20 cellular contexts compared by ENCODE assay signal in the genomic region with DNA sequence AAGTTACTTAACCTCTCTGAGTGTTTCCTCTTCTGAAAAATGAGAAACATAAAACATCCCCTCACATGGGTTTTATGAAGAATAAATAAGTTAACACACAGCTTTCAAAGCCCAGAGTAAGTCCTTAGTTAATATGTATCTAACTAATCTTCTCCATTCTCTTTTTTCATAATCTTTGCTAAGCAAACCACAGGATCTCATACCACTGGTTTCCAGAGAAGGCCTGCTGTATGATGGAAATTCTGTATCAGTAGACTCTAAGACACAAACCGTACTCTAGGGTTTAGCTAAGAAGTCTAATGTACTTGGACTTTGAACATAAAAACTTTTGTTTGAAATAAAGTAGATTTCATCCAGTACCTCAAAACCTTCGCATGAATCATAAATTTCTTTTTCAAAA.
DNase-seq lines count a peak whose midpoint lies in the region; ATAC-seq and TF ChIP-seq lines count a peak whose summit lies in the region.
"Had no signal": no experiment of that assay in that cellular context is flagged by ENCODE, and none has a peak within 500 bp of the region (broad histone marks: within the 10 kb centered on the region; RNA-seq: fewer than 3 reads in every experiment).

No MANE protein-coding gene starts in this region.

- H3K4me3 Mint-ChIP-seq in activated CD8-positive, alpha-beta memory T cell treated with anti-CD3 and anti-CD28 coated beads, Interleukin-2, amount 10 ng/mL, durations not matched to agents 7 days and 5 days = no peak overlapping the region
- H3K4me3 Mint-ChIP-seq: B cell; CD4-positive, CD25-positive, alpha-beta regulatory T cell had no signal

- H3K4me3 ChIP-seq in AG10803 (ENCODE audit: low read length) (no peak overlapping the region), RWPE2 (ENCODE audit: severe bottlenecking) (no peak overlapping the region), skeletal muscle satellite cell (ENCODE audit: low read length) (no peak overlapping the region)
- H3K4me3 ChIP-seq: PC-9, SK-N-MC had no signal

- H3K36me3 Mint-ChIP-seq in activated CD8-positive, alpha-beta memory T cell treated with anti-CD3 and anti-CD28 coated beads, Interleukin-2, amount 10 ng/mL, durations not matched to agents 7 days and 5 days = no peaks in the 10 kb centered on the region
- H3K36me3 Mint-ChIP-seq: CD4-positive, CD25-positive, alpha-beta regulatory T cell had no signal

- H3K9me3 ChIP-seq in RWPE2 (ENCODE audit: severe bottlenecking) (no peaks in the 10 kb centered on the region), skeletal muscle satellite cell (replicated peaks; ENCODE audit: low read length) (no peaks in the 10 kb centered on the region)

- peak overlapping the region; percentile 45 for H3K27ac ChIP-seq in RWPE2 (ENCODE audit: poor library complexity, severe bottlenecking)
- H3K27ac ChIP-seq: KMS-11, PC-9, SK-N-MC had no signal

- DNase-seq in AG10803 (ENCODE audit: low read depth) (peak; percentile 48), RWPE2 (ENCODE audit: low spot score) (no peak), fibroblast of peridontal ligament (ENCODE audit: extremely low read depth) (peak; percentile 33)
- no peak for DNase-seq in activated CD8-positive, alpha-beta memory T cell treated with anti-CD3 and anti-CD28 coated beads, Interleukin-2, amount 10 ng/mL, durations not matched to agents 7 days and 5 days
- DNase-seq: Calu3; CD4-positive, CD25-positive, alpha-beta regulatory T cell; GOT3; NCI-H1048; NCI-H1436 treated with DMSO at 0.1 percent for 48 hours; NCI-H2029 treated with DMSO at 0.1 percent for 48 hours; NCI-H510A; NCI-H774; PC-9 had no signal

- CTCF ChIA-PET in activated CD8-positive, alpha-beta memory T cell treated with anti-CD3 and anti-CD28 coated beads, Interleukin-2, amount 10 ng/mL, durations not matched to agents 7 days and 5 days (lab: Charles Lee) = no interaction called here

- peaks cover 40% of the 10 kb centered on the region for H3K4me1 ChIP-seq in RWPE2 (ENCODE audit: insufficient read depth, poor library complexity, severe bottlenecking)
- H3K4me1 ChIP-seq in skeletal muscle satellite cell (ENCODE audit: control insufficient read depth, insufficient read depth, low read length) = peaks cover 49% of the 10 kb centered on the region

- H3K9me3 Mint-ChIP-seq in activated CD8-positive, alpha-beta memory T cell treated with anti-CD3 and anti-CD28 coated beads, Interleukin-2, amount 10 ng/mL, durations not matched to agents 7 days and 5 days (ENCODE audit: low read depth) = no peaks in the 10 kb centered on the region

- H3K36me3 ChIP-seq in RWPE2 (ENCODE audit: low read depth) = no peaks in the 10 kb centered on the region
- no peaks in the 10 kb centered on the region for H3K36me3 ChIP-seq in skeletal muscle satellite cell (ENCODE audit: insufficient read depth, low read length)

- no peak overlapping the region for H3K27ac Mint-ChIP-seq in activated CD8-positive, alpha-beta memory T cell treated with anti-CD3 and anti-CD28 coated beads, Interleukin-2, amount 10 ng/mL, durations not matched to agents 7 days and 5 days
- H3K27ac Mint-ChIP-seq: B cell; CD4-positive, CD25-positive, alpha-beta regulatory T cell had no signal

- H3K27me3 Mint-ChIP-seq in activated CD8-positive, alpha-beta memory T cell treated with anti-CD3 and anti-CD28 coated beads, Interleukin-2, amount 10 ng/mL, durations not matched to agents 7 days and 5 days = no peaks in the 10 kb centered on the region
- H3K27me3 Mint-ChIP-seq: CD4-positive, CD25-positive, alpha-beta regulatory T cell had no signal

- peak overlapping the region; percentile 17 for H3K4me2 ChIP-seq in skeletal muscle satellite cell (ENCODE audit: low read length)
- H3K4me2 ChIP-seq: KMS-11, PC-9 had no signal

- peak overlapping the region; percentile 63 for H3K9ac ChIP-seq in skeletal muscle satellite cell (ENCODE audit: low read depth, low read length)
- H3K9ac ChIP-seq: KMS-11 had no signal

- H3K27me3 ChIP-seq in RWPE2 (ENCODE audit: insufficient read depth, poor library complexity, severe bottlenecking) = no peaks in the 10 kb centered on the region
- H3K27me3 ChIP-seq in skeletal muscle satellite cell (ENCODE audit: control insufficient read depth, insufficient read depth, low read length) = no peaks in the 10 kb centered on the region

- no peaks in the 10 kb centered on the region for H3K4me1 Mint-ChIP-seq in activated CD8-positive, alpha-beta memory T cell treated with anti-CD3 and anti-CD28 coated beads, Interleukin-2, amount 10 ng/mL, durations not matched to agents 7 days and 5 days
- H3K4me1 Mint-ChIP-seq: B cell; CD4-positive, CD25-positive, alpha-beta regulatory T cell had no signal

- no peak for ATAC-seq in RWPE2 (ENCODE audit: low read depth)
- no peak for ATAC-seq in GM18870 (IDR thresholded peaks at IDR 0.05; ENCODE audit: unreplicated experiment)
- no peak for ATAC-seq in GM21360 (IDR thresholded peaks at IDR 0.05; ENCODE audit: unreplicated experiment)
- no peak for ATAC-seq in activated CD8-positive, alpha-beta memory T cell treated with anti-CD3 and anti-CD28 coated beads, Interleukin-2, amount 10 ng/mL, durations not matched to agents 7 days and 5 days
- ATAC-seq: HepG2 had no signal

- TF ChIP-seq CTCF in AG10803 (conservative IDR thresholded peaks at IDR 0.05; ENCODE audit: low read length) = no peak
- no peak for TF ChIP-seq CTCF in RWPE2 (IDR thresholded peaks at IDR 0.05; ENCODE audit: poor library complexity, severe bottlenecking)

Comparison
In these comparisons a context has a peak if more than half of its experiments do, and no peak if none do; other contexts are left out.
1. DNase-seq: peak in AG10803 (single experiment) and fibroblast of peridontal ligament (single experiment); none in RWPE2 (single experiment) and activated CD8-positive, alpha-beta memory T cell treated with anti-CD3 and anti-CD28 coated beads, Interleukin-2, amount 10 ng/mL, durations not matched to agents 7 days and 5 days (single experiment).